ENCODE assay signal across 9 cellular contexts in genomic region chr15:60592386-60593339, GRCh38.
DNase-seq lines count a peak whose midpoint lies in the region; ATAC-seq, FAIRE-seq and TF ChIP-seq lines count a peak whose summit lies in the region.
"Had no signal": no experiment of that assay in that cellular context is flagged by ENCODE, and none has a peak within 500 bp of the region (broad histone marks: within the 10 kb centered on the region; RNA-seq: fewer than 3 reads in every experiment).

No MANE protein-coding gene starts in this region.

- DNase-seq in AG08396 (ENCODE audit: low spot score): peak; percentile 81
- peak; percentile 96 for DNase-seq in NCI-H69 (lab: John Stamatoyannopoulos, UW)
- DNase-seq in activated CD8-positive, alpha-beta memory T cell treated with anti-CD3 and anti-CD28 coated beads for 4 hours (ENCODE audit: low read depth in 2 of 2): peak; percentile 60 to 68
- peak in 1 of 2 experiments; percentile 81 for DNase-seq in H1 (ENCODE audit: low read depth in 1 of 2, low spot score in 2 of 2)
- peak; percentile 56 to 76 for DNase-seq in mesothelial cell of epicardium (ENCODE audit: low spot score in 2 of 2, unreplicated experiment in 2 of 2)
- DNase-seq in stimulated activated CD8-positive, alpha-beta memory T cell treated with anti-CD3 and anti-CD28 coated beads, Interleukin-15, amount 100 ng/mL, for 48 hours (ENCODE audit: low read depth in 2 of 2): peak; percentile 78 to 79

- peak overlapping the region; percentile 53; the same call in 1 of the 2 replicates for H3K18ac ChIP-seq in H1 (ENCODE audit: extremely low read depth, low read length)

- CTCF ChIA-PET in H1 (lab: Charles Lee; ENCODE audit: partially characterized antibody): interaction anchor here (0.6 to 2.3 kb wide), 14 partner anchors 9 to 417 kb away, joined by 3 to 11 read pairs (median 4); no protein-coding TSS in a partner anchor

- H2BK5ac ChIP-seq in H1 (ENCODE audit: low read depth, low read length): no peak overlapping the region; the same call in 1 of the 2 replicates

- H3K9ac ChIP-seq in H1 (replicated peaks in 1 of 4; ENCODE audit: extremely low read depth in 1 of 4, low read depth in 3 of 4, low read length in 3 of 4): peak overlapping the region in 2 of 4 experiments; percentile 49 to 55; a peak in 5 of 7 replicates

- no peaks in the 10 kb centered on the region for H3K9me3 Mint-ChIP-seq in mesothelial cell of epicardium

- H3K4me1 Mint-ChIP-seq in mesothelial cell of epicardium: peaks cover 20% of the 10 kb centered on the region

- TF ChIP-seq EP300 in H1 (IDR thresholded peaks at IDR 0.05; ENCODE audit: borderline replicate concordance in 1 of 2, low read depth in 2 of 2, low read length in 2 of 2): no peak

- ATAC-seq in GM19025 (IDR thresholded peaks at IDR 0.05; ENCODE audit: low read depth, unreplicated experiment): peak; percentile 77
- ATAC-seq in HG03354 (IDR thresholded peaks at IDR 0.05; ENCODE audit: poor library complexity, severe bottlenecking, unreplicated experiment): peak; percentile 82
- ATAC-seq: HCT116 had no signal

- no peak for FAIRE-seq in H1 (lab: Jason Lieb, UNC)

- H3K4me3 ChIP-seq in H1 (ENCODE audit: extremely low read depth in 1 of 4, insufficient read depth in 2 of 4, low read depth in 3 of 4, low read length in 4 of 4): peak overlapping the region; percentile 79 to 82 (median 80)

- no peak overlapping the region for H2BK120ac ChIP-seq in H1 (replicated peaks; ENCODE audit: low read depth, low read length)

- WGBS in H1 (ENCODE audit: extremely low coverage in 1 of 2, insufficient coverage in 1 of 2, insufficient read length in 1 of 2, insufficient replicate concordance in 2 of 2, low coverage in 1 of 2, low lambda C conversion rate in 2 of 2, missing lambda C conversion rate in 1 of 2), 2 experiments: 5% methylated on average over 37 of the region's 91 CpGs; no CpG with 5 or more reads in 1 of the 2 experiments

- H2AK5ac ChIP-seq in H1 (ENCODE audit: low read depth, low read length): no peak overlapping the region

- peaks cover 0 to 5% (median 2%) of the 10 kb centered on the region in 4 experiments; a peak in 2 of 7 replicates for H3K4me1 ChIP-seq in H1 (replicated peaks in 1 of 4; ENCODE audit: control insufficient read depth in 3 of 4, insufficient read depth in 4 of 4, low read length in 3 of 4)

- no peak overlapping the region for H3K27ac ChIP-seq in H1 (ENCODE audit: low read depth, low read length)

- no peaks in the 10 kb centered on the region for H3K9me3 ChIP-seq in H1 (ENCODE audit: insufficient read depth in 2 of 2, low read depth in 1 of 2, low read length in 1 of 2)

- H3K4me3 Mint-ChIP-seq in mesothelial cell of epicardium: peak overlapping the region; percentile 72

- TF ChIP-seq CTCF in H1 (IDR thresholded peaks at IDR 0.05; ENCODE audit: control extremely low read depth in 1 of 3, insufficient read depth in 1 of 3, low read depth in 1 of 3, low read length in 3 of 3) (peak; percentile 7 to 15 (median 9); a peak in 3 of 4 replicates), mesothelial cell of epicardium (IDR thresholded peaks at IDR 0.05; ENCODE audit: unreplicated experiment) (no peak)

- H3K27ac Mint-ChIP-seq in mesothelial cell of epicardium: no peak overlapping the region

- peak in 1 of 2 experiments; percentile 72; a peak in 2 of 3 replicates for TF ChIP-seq POLR2A in H1 (IDR thresholded peaks at IDR 0.05; ENCODE audit: control extremely low read depth in 1 of 2, low read depth in 2 of 2, low read length in 2 of 2)

- H2BK20ac ChIP-seq in H1 (ENCODE audit: low read length): no peak overlapping the region

- H2AFZ ChIP-seq in H1 (ENCODE audit: low read length): peak overlapping the region; percentile 68

- H3K27me3 ChIP-seq in H1 (replicated peaks in 1 of 4; ENCODE audit: control insufficient read depth in 3 of 4, extremely low read depth in 1 of 4, insufficient read depth in 3 of 4, low read length in 3 of 4): peaks cover 0 to 7% (median 0%) of the 10 kb centered on the region in 4 experiments; a peak in 2 of 7 replicates

- peaks cover 0 to 32% of the 10 kb centered on the region in 2 experiments; a peak in 2 of 4 replicates for H3K79me2 ChIP-seq in H1 (ENCODE audit: control insufficient read depth in 1 of 2, insufficient read depth in 2 of 2, low read length in 2 of 2)

- peaks cover 13% of the 10 kb centered on the region for H3K23me2 ChIP-seq in H1 (ENCODE audit: low read depth, low read length)

- H3K4me2 ChIP-seq in H1 (ENCODE audit: insufficient read depth in 1 of 2, low read depth in 2 of 2, low read length in 2 of 2): peak overlapping the region; percentile 96 to 98

- H2BK12ac ChIP-seq in H1 (ENCODE audit: low read depth, low read length): peak overlapping the region; percentile 61; the same call in 1 of the 2 replicates

- H3K14ac ChIP-seq in H1 (ENCODE audit: insufficient read length): no peak overlapping the region

- no peaks in the 10 kb centered on the region for H3K79me1 ChIP-seq in H1 (ENCODE audit: low read depth, low read length)

- no peak overlapping the region for H3K4ac ChIP-seq in H1 (replicated peaks; ENCODE audit: insufficient read length, low read depth, low read length)

- H3K23ac ChIP-seq in H1 (ENCODE audit: insufficient read length): no peak overlapping the region

- no peak overlapping the region; the same call in 1 of the 2 replicates for H2BK15ac ChIP-seq in H1 (ENCODE audit: low read length)

- peaks cover 81% of the 10 kb centered on the region for H3K27me3 Mint-ChIP-seq in mesothelial cell of epicardium (ENCODE audit: low read depth)

- no peaks in the 10 kb centered on the region for H3K36me3 ChIP-seq in H1 (ENCODE audit: control insufficient read depth in 2 of 4, insufficient read depth in 4 of 4, low read length in 3 of 4)

- H3K36me3 Mint-ChIP-seq in mesothelial cell of epicardium: no peaks in the 10 kb centered on the region

- TF ChIP-seq RAD21 in H1 (IDR thresholded peaks at IDR 0.05 in 1 of 2, conservative IDR thresholded peaks at IDR 0.05 in 1 of 2; ENCODE audit: low read depth in 2 of 2, low read length in 2 of 2): peak in 1 of 2 experiments; percentile 11; a peak in 2 of 4 replicates

- H4K20me1 ChIP-seq in H1 (replicated peaks in 1 of 2; ENCODE audit: control insufficient read depth in 1 of 2, insufficient read depth in 2 of 2, low read length in 2 of 2): no peaks in the 10 kb centered on the region

- POLR2A ChIA-PET in H1 (lab: Charles Lee; ENCODE audit: partially characterized antibody): interaction anchor here (0.6 to 1.4 kb wide), 6 partner anchors 17 to 419 kb away, joined by 3 to 5 read pairs (median 3); partner anchors contain the start of gene ANXA2

- H4K8ac ChIP-seq in H1 (ENCODE audit: extremely low read depth, insufficient read depth, low read length): peak overlapping the region; percentile 73; the same call in 1 of the 2 replicates

- H3K56ac ChIP-seq in H1 (replicated peaks; ENCODE audit: insufficient read length, low read depth, low read length): peak overlapping the region; percentile 48

- H4K91ac ChIP-seq in H1 (replicated peaks; ENCODE audit: insufficient read length, low read length): no peak overlapping the region

- peak overlapping the region; percentile 51 for H4K5ac ChIP-seq in H1 (ENCODE audit: insufficient read length, low read depth, low read length)

TF ChIP-seq in H1, 55 proteins besides CTCF, POLR2A, EP300 and RAD21 (continues in another document):
- TF ChIP-seq FOSL1 (IDR thresholded peaks at IDR 0.05; ENCODE audit: insufficient read depth, low read depth, low read length) (no peak), SIN3A (conservative IDR thresholded peaks at IDR 0.05 in 1 of 2, IDR thresholded peaks at IDR 0.05 in 1 of 2; ENCODE audit: low read depth in 1 of 2, low read length in 2 of 2) (peak in 1 of 2 experiments; percentile 70; a peak in 2 of 4 replicates), E2F6 (IDR thresholded peaks at IDR 0.05) (no peak), BACH1 (IDR thresholded peaks at IDR 0.05; ENCODE audit: low read length) (peak; percentile 43; the same call in 1 of the 2 replicates)
